ENCODE assay signal across 10 cellular contexts in genomic region chr1:204065174-204065985, GRCh38. TPM values are rescaled to one million over a fixed set of nuclear protein-coding genes. Genes with fewer than 3 reads are reported as not detected.
DNase-seq lines count a peak whose midpoint lies in the region; ATAC-seq, FAIRE-seq and TF ChIP-seq lines count a peak whose summit lies in the region.
"Had no signal": no experiment of that assay in that cellular context is flagged by ENCODE, and none has a peak within 500 bp of the region (broad histone marks: within the 10 kb centered on the region; RNA-seq: fewer than 3 reads in every experiment).

No MANE protein-coding gene starts in this region.

- CTCF ChIA-PET in GM12878 (lab: Yijun Ruan, JAX), result no interaction called here

- no peak for ATAC-seq in GM12878
- ATAC-seq in HG03354 (IDR thresholded peaks at IDR 0.05; ENCODE audit: poor library complexity, severe bottlenecking, unreplicated experiment), result no peak
- ATAC-seq: A549 had no signal

- H3K27ac ChIP-seq in GM12878 (ENCODE audit: control insufficient read depth, insufficient read depth), result no peak overlapping the region
- H3K27ac ChIP-seq in transverse colon, result no peak overlapping the region
- H3K27ac ChIP-seq: A549 had no signal

- no peaks in the 10 kb centered on the region for H3K9me3 ChIP-seq in GM12878 (replicated peaks; ENCODE audit: control insufficient read depth, insufficient read depth, low read length)
- H3K9me3 ChIP-seq in transverse colon, result no peaks in the 10 kb centered on the region
- H3K9me3 ChIP-seq: A549 had no signal

- H3K4me3 ChIP-seq in GM12878 (no peak overlapping the region), transverse colon (no peak overlapping the region)
- H3K4me3 ChIP-seq: A549 had no signal

- TF ChIP-seq EP300 in GM12878 (IDR thresholded peaks at IDR 0.05; ENCODE audit: borderline replicate concordance in 1 of 2, control insufficient read depth in 1 of 2, low read depth in 2 of 2, low read length in 2 of 2) (no peak), transverse colon (IDR thresholded peaks at IDR 0.05; ENCODE audit: low read depth) (no peak)

- SMC1A ChIA-PET in GM12878 (lab: Charles Lee; ENCODE audit: uncharacterized antibody, unreplicated experiment), result no interaction called here

- H3K79me2 ChIP-seq in GM12878 (ENCODE audit: control insufficient read depth, insufficient read depth, low read length), result no peaks in the 10 kb centered on the region

- in situ Hi-C loops in GM12878 (cut with MboI), result no loop called here
- in situ Hi-C loops in transverse colon (cut with MboI; ENCODE audit: low pct_ligation_motif_present in 1 of 4, low pct_unique_long_range_greater_than_20kb in 1 of 4, low sequenced_read_pairs in 3 of 4), result no loop called here

- H2AFZ ChIP-seq in GM12878 (ENCODE audit: control insufficient read depth, low read depth, low read length), result no peak overlapping the region

- H3K36me3 ChIP-seq in GM12878 (ENCODE audit: control insufficient read depth in 2 of 2, insufficient read depth in 2 of 2, low read length in 1 of 2) (no peaks in the 10 kb centered on the region), transverse colon (no peaks in the 10 kb centered on the region)

- POLR2A ChIA-PET in GM12878 (lab: Charles Lee), result no interaction called here

- DNase-seq in NCI-H1436 (lab: John Stamatoyannopoulos, UW) (peak; percentile 69), NCI-H1436 treated with DMSO at 0.1 percent for 48 hours (lab: John Stamatoyannopoulos, UW) (no peak), GM12878 (ENCODE audit: low read depth, low spot score) (no peak), iPS-NIHi7 (ENCODE audit: extremely low spot score) (peak; percentile 82), transverse colon (peak; percentile 49), kidney glomerular epithelial cell (lab: John Stamatoyannopoulos, UW) (no peak), T-helper 9 cell (no peak)
- DNase-seq: activated naive CD4-positive, alpha-beta T cell treated with anti-CD3 and anti-CD28 coated beads, Interleukin-2, amount 50 U/mL, for 16 hours had no signal

- no peak overlapping the region for H3K4me2 ChIP-seq in GM12878 (ENCODE audit: control insufficient read depth, insufficient read depth)
- H3K4me2 ChIP-seq: A549 had no signal

- no TSS peak for BruUV-seq in GM12878 (replicated peaks; lab: Mats Ljungman, UMichigan)

- no peaks in the 10 kb centered on the region for H4K20me1 ChIP-seq in GM12878 (ENCODE audit: control insufficient read depth, insufficient read depth)

- RAD21 ChIA-PET in GM12878 (lab: Charles Lee; ENCODE audit: unreplicated experiment), result no interaction called here

- no peak overlapping the region for H3K9ac ChIP-seq in GM12878 (ENCODE audit: control insufficient read depth, insufficient read depth, low read length)

- peaks cover 0 to 1% of the 10 kb centered on the region in 2 experiments; a peak in 3 of 4 replicates for H3K27me3 ChIP-seq in GM12878 (replicated peaks in 1 of 2; ENCODE audit: control insufficient read depth in 2 of 2, insufficient read depth in 2 of 2, low read length in 1 of 2)
- H3K27me3 ChIP-seq in transverse colon, result no peaks in the 10 kb centered on the region

- TF ChIP-seq POLR2A in GM12878 (IDR thresholded peaks at IDR 0.05; ENCODE audit: low read depth, low read length), result no peak
- TF ChIP-seq POLR2A in transverse colon (IDR thresholded peaks at IDR 0.05), result no peak

- 34% methylated on average over 6 of the region's 8 CpGs for whole genome bisulfite sequencing in GM12878 (ENCODE audit: insufficient coverage, insufficient replicate concordance, low lambda C conversion rate, missing lambda C conversion rate)
- 54 to 55% methylated on average over 6 to 8 of the region's 8 CpGs for WGBS in transverse colon (ENCODE audit: low coverage in 1 of 2), 2 donors

- TF ChIP-seq CTCF in GM12878 (IDR thresholded peaks at IDR 0.05 in 2 of 3, conservative IDR thresholded peaks at IDR 0.05 in 1 of 3; ENCODE audit: control insufficient read depth in 2 of 3, extremely low read depth in 1 of 3, insufficient read depth in 1 of 3, low read depth in 3 of 3, low read length in 3 of 3) (no peak), transverse colon (IDR thresholded peaks at IDR 0.05) (no peak)

- no peak for TF ChIP-seq RAD21 in GM12878 (IDR thresholded peaks at IDR 0.05; ENCODE audit: insufficient read depth, low read depth, low read length)

- intact Hi-C loops in GM12878 (cut with micrococcal nuclease; ENCODE audit: unreplicated experiment), result no loop called here
- intact Hi-C loops in transverse colon (cut with DNase I; ENCODE audit: low total_unique reads), result no loop called here

- no peaks in the 10 kb centered on the region for H3K4me1 ChIP-seq in GM12878 (ENCODE audit: control insufficient read depth, insufficient read depth, low read length)
- H3K4me1 ChIP-seq in transverse colon, result peaks cover 0 to 9% (median 0%) of the 10 kb centered on the region in 4 donors
- H3K4me1 ChIP-seq: A549 had no signal

- no peak for FAIRE-seq in GM12878 (lab: Jason Lieb, UNC)
- FAIRE-seq: A549 had no signal

TF ChIP-seq in GM12878, 131 proteins besides CTCF, POLR2A, EP300 and RAD21:
- TF ChIP-seq TBL1XR1 (IDR thresholded peaks at IDR 0.05; ENCODE audit: low read depth, low read length), result no peak
- no peak for TF ChIP-seq MYB (IDR thresholded peaks at IDR 0.05; ENCODE audit: borderline replicate concordance, low read depth, low read length)
- TF ChIP-seq SPI1 (IDR thresholded peaks at IDR 0.05; ENCODE audit: borderline replicate concordance, insufficient read depth, low read depth, low read length), result peak; percentile 7; the same call in 1 of the 2 replicates
- TF ChIP-seq BMI1 (IDR thresholded peaks at IDR 0.05; ENCODE audit: borderline replicate concordance), result peak; percentile 72
- TF ChIP-seq USF2 (IDR thresholded peaks at IDR 0.05; ENCODE audit: borderline replicate concordance, low read depth, low read length), result no peak
- no peak for TF ChIP-seq ZBTB33 (IDR thresholded peaks at IDR 0.05)
- no peak for TF ChIP-seq SIN3A (IDR thresholded peaks at IDR 0.05; ENCODE audit: low read depth, low read length)

RNA-seq across cellular contexts. Expression of gene SOX13, which starts 7.5 kb away (rescaled TPM):
- 0.13 and 0.17 TPM in 2 replicates for total RNA-seq in GM12878 (2013; cell fraction: nucleolus; rRNA removed)
- total RNA-seq in GM12878 (2014; rRNA removed) (not detected in 2 replicates), GM12878 (2014; rRNA removed; fragmentation: Illumina TruSeq; extraction: Trizol) (not detected in 2 replicates), GM12878 (2021) (0.27 and 0.31 TPM in 2 replicates), transverse colon (10 to 100 TPM; 12.1 to 34.1 (median 33.4) TPM)
- polyA plus RNA-seq in GM12878 (2011; ENCODE audit: low read depth), result not detected
- polyA plus RNA-seq in GM12878 (2011; rRNA removed) (0.10 and 0.11 TPM in 2 replicates), GM12878 (2014; fragmentation: Illumina TruSeq; extraction: Trizol) (not detected in 2 replicates), GM12878 (2014; fragmentation: Nextera tagmentation; extraction: Ambion mirVana) (not detected), GM12878 (2014; rRNA removed) (not detected in 2 replicates), GM12878 (2016; fragmentation: Nextera tagmentation; extraction: Ambion mirVana) (under 1 TPM in 1 of 2 experiments, not detected in 1; 0.04 TPM)
- 0.05 and 0.07 TPM in 2 replicates for polyA plus RNA-seq in GM12878 (2011; cell fraction: cytosol; rRNA removed)
- polyA plus RNA-seq in GM12878 (2011; cell fraction: nucleus; rRNA removed), result 0.15 and 0.54 TPM in 2 replicates
- polyA plus RNA-seq in GM12878 (2012), result 0.08 and 0.13 TPM in 2 replicates
- polyA minus RNA-seq in GM12878 (2011; rRNA and poly(A)+ RNA removed), result 0.10 and 0.15 TPM in 2 replicates
- 0.83 and 0.94 TPM in 2 replicates for polyA minus RNA-seq in GM12878 (2011; cell fraction: cytosol; rRNA and poly(A)+ RNA removed)
- polyA minus RNA-seq in GM12878 (2011; cell fraction: nucleus; rRNA and poly(A)+ RNA removed), result 0.24 TPM in 1 of 2 replicates, not detected in the other

Comparison
In these comparisons a context has a peak if more than half of its experiments do, and no peak if none do; other contexts are left out.
1. DNase-seq: peak in NCI-H1436 (single experiment), iPS-NIHi7 (single experiment) and transverse colon (single experiment); none in NCI-H1436 treated with DMSO at 0.1 percent for 48 hours (single experiment), GM12878 (single experiment), kidney glomerular epithelial cell (single experiment) and T-helper 9 cell (single experiment).
2. RNA of gene SOX13, which starts 7.5 kb away (total RNA-seq): 12.1 to 34.1 TPM in transverse colon; 0.13 to 0.31 TPM in GM12878; every median in the first group is over 10 times any median in the second.